ENCODE assay signal across 26 cellular contexts in genomic region chr9:38250279-38251035, GRCh38.
"Had no signal": no experiment of that assay in that cellular context is flagged by ENCODE, and none has a peak within 500 bp of the region (broad histone marks: within the 10 kb centered on the region; RNA-seq: fewer than 3 reads in every experiment).

No MANE protein-coding gene starts in this region.

- DNase-seq: colonic mucosa; dermis blood vessel endothelial cell; effector memory CD4-positive, alpha-beta T cell; esophagus squamous epithelium; head of caudate nucleus; kidney; left lung; mesenchymal stem cell; midbrain; nucleus accumbens; ovary; posterior cingulate gyrus; psoas muscle; right cardiac atrium; sigmoid colon; stimulated activated CD4-positive, alpha-beta T cell treated with anti-CD3 and anti-CD28 coated beads, Interleukin-2, amount 100 ng/mL, for 24 hours; stimulated activated CD4-positive, alpha-beta T cell treated with anti-CD3 and anti-CD28 coated beads, Interleukin-4, amount 100 ng/mL, for 4 hours; stimulated activated naive CD8-positive, alpha-beta T cell treated with anti-CD3 and anti-CD28 coated beads, Interleukin-15, Interleukin-2, amounts not matched to agents 100 U/mL and 50 U/mL, for 24 hours; substantia nigra; testis; tibial artery; upper lobe of left lung had no signal

- ATAC-seq: left lung; naive thymus-derived CD4-positive, alpha-beta T cell; psoas muscle; right cardiac atrium; stimulated activated memory B cell treated with anti-CD40 and anti-IgM and Interleukin-4, amounts not matched to agents 10 μg/mL and 1 μg/mL and 100 μg/mL, for 72 hours; stimulated activated naive CD8-positive, alpha-beta T cell treated with anti-CD3 and anti-CD28 coated beads, Interleukin-15, Interleukin-2, amounts not matched to agents 100 U/mL and 50 U/mL, for 24 hours had no signal

- H3K36me3 ChIP-seq: colonic mucosa, esophagus squamous epithelium, left lung, ovary, sigmoid colon, tibial artery, upper lobe of left lung had no signal

- H3K4me1 ChIP-seq: colonic mucosa, esophagus squamous epithelium, left lung, psoas muscle, sigmoid colon, testis, tibial artery, upper lobe of left lung had no signal

- H3K27ac ChIP-seq: colonic mucosa, esophagus squamous epithelium, left lung, ovary, psoas muscle, sigmoid colon, testis, tibial artery, upper lobe of left lung had no signal

- H3K4me3 ChIP-seq: colonic mucosa, esophagus squamous epithelium, left lung, ovary, psoas muscle, sigmoid colon, testis, tibial artery, upper lobe of left lung had no signal

- H3K27me3 ChIP-seq: colonic mucosa, esophagus squamous epithelium, left lung, ovary, sigmoid colon, testis, tibial artery, upper lobe of left lung had no signal

- H3K9me3 ChIP-seq: colonic mucosa, esophagus squamous epithelium, left lung, ovary, psoas muscle, sigmoid colon, testis, tibial artery, upper lobe of left lung had no signal

- FAIRE-seq: endothelial cell of umbilical vein, frontal cortex, kidney had no signal
